ENCODE assay signal across 1 cellular context in genomic region chr1:183915634-183916510, GRCh38.
TF ChIP-seq lines count a peak whose summit lies in the region.

No MANE protein-coding gene starts in this region.

TF ChIP-seq in HepG2, 621 proteins besides CTCF, POLR2A, EP300 and RAD21 (continued from another document):
- TF ChIP-seq, protein P1, sequence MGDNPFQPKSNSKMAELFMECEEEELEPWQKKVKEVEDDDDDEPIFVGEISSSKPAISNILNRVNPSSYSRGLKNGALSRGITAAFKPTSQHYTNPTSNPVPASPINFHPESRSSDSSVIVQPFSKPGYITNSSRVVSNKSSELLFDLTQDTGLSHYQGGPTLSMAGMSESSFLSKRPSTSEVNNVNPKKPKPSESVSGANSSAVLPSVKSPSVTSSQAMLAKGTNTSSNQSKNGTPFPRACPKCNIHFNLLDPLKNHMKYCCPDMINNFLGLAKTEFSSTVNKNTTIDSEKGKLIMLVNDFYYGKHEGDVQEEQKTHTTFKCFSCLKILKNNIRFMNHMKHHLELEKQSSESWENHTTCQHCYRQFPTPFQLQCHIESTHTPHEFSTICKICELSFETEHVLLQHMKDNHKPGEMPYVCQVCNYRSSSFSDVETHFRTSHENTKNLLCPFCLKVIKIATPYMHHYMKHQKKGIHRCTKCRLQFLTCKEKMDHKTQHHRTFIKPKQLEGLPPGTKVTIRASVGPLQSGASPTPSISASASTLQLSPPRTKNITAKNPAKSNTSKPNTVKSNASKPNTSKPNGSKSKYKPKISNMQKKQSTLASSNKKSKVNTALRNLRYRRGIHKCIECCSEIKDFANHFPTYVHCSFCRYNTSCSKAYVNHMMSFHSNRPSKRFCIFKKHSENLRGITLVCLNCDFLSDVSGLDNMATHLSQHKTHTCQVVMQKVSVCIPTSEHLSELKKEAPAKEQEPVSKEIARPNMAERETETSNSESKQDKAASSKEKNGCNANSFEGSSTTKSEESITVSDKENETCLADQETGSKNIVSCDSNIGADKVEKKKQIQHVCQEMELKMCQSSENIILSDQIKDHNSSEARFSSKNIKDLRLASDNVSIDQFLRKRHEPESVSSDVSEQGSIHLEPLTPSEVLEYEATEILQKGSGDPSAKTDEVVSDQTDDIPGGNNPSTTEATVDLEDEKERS (CRISPR knock-in tag; IDR thresholded peaks at IDR 0.05), result no peak
- TF ChIP-seq JUND (CRISPR knock-in tag; IDR thresholded peaks at IDR 0.05) (no peak), IRF2 (CRISPR knock-in tag; IDR thresholded peaks at IDR 0.05) (0 out of 2 replicates have a peak, but pooled peaks have one; percentile 45), KAT7 (CRISPR knock-in tag; IDR thresholded peaks at IDR 0.05; ENCODE audit: borderline replicate concordance) (no peak), STAG1 (CRISPR knock-in tag; IDR thresholded peaks at IDR 0.05) (peak; percentile 95), ELF3 (CRISPR knock-in tag; IDR thresholded peaks at IDR 0.05) (0 out of 2 replicates have a peak, but pooled peaks have one; percentile 27), FOXA3 (CRISPR knock-in tag; IDR thresholded peaks at IDR 0.05) (0 out of 2 replicates have a peak, but pooled peaks have one; percentile 24), RELA (CRISPR knock-in tag; IDR thresholded peaks at IDR 0.05) (no peak), SAP130 (CRISPR knock-in tag; IDR thresholded peaks at IDR 0.05; ENCODE audit: low read depth) (0 out of 2 replicates have a peak, but pooled peaks have one; percentile 19), ZNF414 (CRISPR knock-in tag; IDR thresholded peaks at IDR 0.05) (0 out of 2 replicates have a peak, but pooled peaks have one; percentile 38), ERF (CRISPR knock-in tag; IDR thresholded peaks at IDR 0.05) (peak; percentile 54; the same call in 1 of the 2 replicates), ZNF691 (CRISPR knock-in tag; IDR thresholded peaks at IDR 0.05; ENCODE audit: borderline replicate concordance, low read depth) (peak; percentile 41; the same call in 1 of the 2 replicates), ARID3A (IDR thresholded peaks at IDR 0.05; ENCODE audit: low read depth, low read length) (peak; percentile 51; the same call in 1 of the 2 replicates), MED1 (CRISPR knock-in tag; IDR thresholded peaks at IDR 0.05) (0 out of 2 replicates have a peak, but pooled peaks have one; percentile 14), ATF3 (CRISPR knock-in tag; IDR thresholded peaks at IDR 0.05) (0 out of 2 replicates have a peak, but pooled peaks have one; percentile 18), NONO (IDR thresholded peaks at IDR 0.05) (no peak), NONO (CRISPR knock-in tag; conservative IDR thresholded peaks at IDR 0.05) (no peak)
- TF ChIP-seq, protein P2, sequence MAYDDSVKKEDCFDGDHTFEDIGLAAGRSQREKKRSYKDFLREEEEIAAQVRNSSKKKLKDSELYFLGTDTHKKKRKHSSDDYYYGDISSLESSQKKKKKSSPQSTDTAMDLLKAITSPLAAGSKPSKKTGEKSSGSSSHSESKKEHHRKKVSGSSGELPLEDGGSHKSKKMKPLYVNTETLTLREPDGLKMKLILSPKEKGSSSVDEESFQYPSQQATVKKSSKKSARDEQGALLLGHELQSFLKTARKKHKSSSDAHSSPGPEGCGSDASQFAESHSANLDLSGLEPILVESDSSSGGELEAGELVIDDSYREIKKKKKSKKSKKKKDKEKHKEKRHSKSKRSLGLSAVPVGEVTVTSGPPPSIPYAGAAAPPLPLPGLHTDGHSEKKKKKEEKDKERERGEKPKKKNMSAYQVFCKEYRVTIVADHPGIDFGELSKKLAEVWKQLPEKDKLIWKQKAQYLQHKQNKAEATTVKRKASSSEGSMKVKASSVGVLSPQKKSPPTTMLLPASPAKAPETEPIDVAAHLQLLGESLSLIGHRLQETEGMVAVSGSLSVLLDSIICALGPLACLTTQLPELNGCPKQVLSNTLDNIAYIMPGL (CRISPR knock-in tag; IDR thresholded peaks at IDR 0.05; ENCODE audit: borderline replicate concordance in 1 of 2, low read depth in 1 of 2), result peak; percentile 26 to 27; a peak in 1 of 4 replicates
- TF ChIP-seq, protein P3, sequence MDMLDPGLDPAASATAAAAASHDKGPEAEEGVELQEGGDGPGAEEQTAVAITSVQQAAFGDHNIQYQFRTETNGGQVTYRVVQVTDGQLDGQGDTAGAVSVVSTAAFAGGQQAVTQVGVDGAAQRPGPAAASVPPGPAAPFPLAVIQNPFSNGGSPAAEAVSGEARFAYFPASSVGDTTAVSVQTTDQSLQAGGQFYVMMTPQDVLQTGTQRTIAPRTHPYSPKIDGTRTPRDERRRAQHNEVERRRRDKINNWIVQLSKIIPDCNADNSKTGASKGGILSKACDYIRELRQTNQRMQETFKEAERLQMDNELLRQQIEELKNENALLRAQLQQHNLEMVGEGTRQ (IDR thresholded peaks at IDR 0.05; ENCODE audit: low read depth, low read length), result peak; percentile 40; the same call in 1 of the 2 replicates
- TF ChIP-seq, protein P3 (CRISPR knock-in tag; IDR thresholded peaks at IDR 0.05; ENCODE audit: borderline replicate concordance), result no peak
